Comparison of ENCODE assay signal across 8 cellular contexts in the genomic region with DNA sequence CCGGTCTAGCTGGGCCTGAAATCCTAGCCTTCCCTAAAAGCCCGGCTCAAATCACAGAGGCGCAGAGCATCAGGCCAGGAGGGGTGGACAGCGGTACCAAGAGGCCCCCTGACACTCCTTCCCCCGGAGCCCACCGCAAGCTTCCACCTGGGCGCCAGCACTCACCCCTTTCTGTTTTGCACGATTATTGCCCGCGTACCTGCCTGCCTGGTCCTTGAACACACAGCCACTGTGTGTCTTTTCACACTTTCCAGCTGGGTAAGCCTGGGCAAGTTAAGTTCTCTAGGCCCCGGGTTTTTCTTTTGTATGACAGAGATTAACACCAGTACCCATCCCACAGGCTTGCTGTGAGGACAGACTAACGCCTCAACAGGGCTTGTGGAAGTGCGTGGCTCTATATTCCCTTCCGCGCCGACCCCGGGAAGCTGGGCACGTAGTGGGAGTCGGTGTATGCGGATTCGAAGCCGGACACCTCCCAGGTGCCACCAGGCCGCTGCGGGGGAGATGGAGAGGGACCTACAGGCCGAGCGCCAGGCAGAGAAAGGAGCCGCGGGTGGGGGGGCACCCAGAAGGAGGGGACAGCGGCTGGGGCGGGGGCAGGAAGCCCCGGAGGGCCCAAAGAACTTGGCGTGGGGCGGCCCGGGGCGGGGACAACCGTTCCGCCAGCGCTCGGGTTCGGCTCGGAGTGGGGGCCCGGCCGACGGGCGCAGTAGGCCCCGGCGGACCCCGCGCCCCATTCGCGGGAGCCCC. TPM values are rescaled to one million over a fixed set of nuclear protein-coding genes. Genes with fewer than 3 reads are reported as not detected.
DNase-seq lines count a peak whose midpoint lies in the region; ATAC-seq and TF ChIP-seq lines count a peak whose summit lies in the region.

No MANE protein-coding gene starts in this region.

- H3K9me3 ChIP-seq in SU-DHL-6 (ENCODE audit: insufficient read depth, low read length): no peaks in the 10 kb centered on the region
- H3K9me3 ChIP-seq in hepatocyte (ENCODE audit: low read depth): no peaks in the 10 kb centered on the region

- H3K79me2 ChIP-seq in SU-DHL-6 (ENCODE audit: insufficient read depth, low read length): peaks cover 14% of the 10 kb centered on the region; the same call in 1 of the 2 replicates
- H3K79me2 ChIP-seq in hepatocyte: peaks cover 26% of the 10 kb centered on the region

- H3K4me1 ChIP-seq in hepatocyte (ENCODE audit: insufficient read depth): peaks cover 13% of the 10 kb centered on the region

- H4K20me1 ChIP-seq in SU-DHL-6 (ENCODE audit: low read depth, low read length) (no peaks in the 10 kb centered on the region), hepatocyte (ENCODE audit: insufficient read depth, poor library complexity, severe bottlenecking) (peaks cover 17% of the 10 kb centered on the region)

- 0 out of 2 replicates have a peak, but pooled peaks cover 3% of the 10 kb centered on the region for H3F3A ChIP-seq in SU-DHL-6 (ENCODE audit: insufficient read depth)

- H3K4me3 ChIP-seq in AG04449 (ENCODE audit: low read depth, low read length): peak overlapping the region; percentile 73
- H3K4me3 ChIP-seq in SU-DHL-6 (ENCODE audit: insufficient read depth, low read length, poor library complexity, severe bottlenecking): peak overlapping the region; percentile 67
- H3K4me3 ChIP-seq in hepatocyte: peak overlapping the region; percentile 96
- peak overlapping the region; percentile 76 for H3K4me3 ChIP-seq in skeletal muscle cell (ENCODE audit: low read depth, low read length)

- H3K27me3 ChIP-seq in SU-DHL-6 (ENCODE audit: low read length): no peaks in the 10 kb centered on the region
- H3K27me3 ChIP-seq in hepatocyte: peaks cover 4% of the 10 kb centered on the region

- H2AFZ ChIP-seq in SU-DHL-6 (ENCODE audit: low read depth, low read length, severe bottlenecking) (peak overlapping the region; percentile 10), hepatocyte (peak overlapping the region; percentile 78)

- peak overlapping the region; percentile 65 for H3K9ac ChIP-seq in SU-DHL-6 (ENCODE audit: low read length)

- POLR2A ChIA-PET in AG04449 (lab: Yijun Ruan, JAX): interaction anchor here (1.1 kb wide), 1 partner anchor 126 kb away, joined by 4 read pairs; no protein-coding TSS in a partner anchor

- CTCF ChIA-PET in AG04449 (lab: Yijun Ruan, JAX): interaction anchor here (0.8 to 2.2 kb wide), 5 partner anchors 10 to 185 kb away, joined by 3 to 11 read pairs (median 6); no protein-coding TSS in a partner anchor

- H3K9me2 ChIP-seq in SU-DHL-6 (replicated peaks; ENCODE audit: insufficient read depth, low read length) (no peaks in the 10 kb centered on the region), hepatocyte (replicated peaks; ENCODE audit: insufficient read depth) (no peaks in the 10 kb centered on the region)

- WGBS in hepatocyte (ENCODE audit: low lambda C conversion rate, missing lambda C conversion rate): 5% methylated on average over 27 of the region's 51 CpGs

- TF ChIP-seq CTCF in AG04449 (IDR thresholded peaks at IDR 0.05; ENCODE audit: insufficient read depth, low read length, missing control alignments) (no peak), SU-DHL-6 (IDR thresholded peaks at IDR 0.05; ENCODE audit: insufficient read depth, low read length, poor library complexity, severe bottlenecking) (no peak), hepatocyte (IDR thresholded peaks at IDR 0.05; ENCODE audit: poor library complexity) (no peak)

- DNase-seq in AG04449 (ENCODE audit: low read depth, low spot score) (no peak), amniotic epithelial cell (ENCODE audit: low read depth) (peak; percentile 18), hepatocyte (ENCODE audit: low spot score) (peak; percentile 65), skeletal muscle cell (ENCODE audit: low read depth) (no peak), hippocampal formation (lab: John Stamatoyannopoulos, UW) (no peak)

- H3K27ac ChIP-seq in SU-DHL-6 (ENCODE audit: low read depth, low read length) (peak overlapping the region; percentile 0; the same call in 1 of the 2 replicates), hepatocyte (peak overlapping the region; percentile 88)

- H3K36me3 ChIP-seq in SU-DHL-6 (ENCODE audit: low read length) (no peaks in the 10 kb centered on the region), hepatocyte (replicated peaks; ENCODE audit: insufficient read depth, low read depth) (no peaks in the 10 kb centered on the region)

- H3K4me2 ChIP-seq in SU-DHL-6 (ENCODE audit: low read depth, low read length, poor library complexity, severe bottlenecking): peak overlapping the region; percentile 72
- peak overlapping the region; percentile 99 for H3K4me2 ChIP-seq in hepatocyte

- ATAC-seq in GM18868 (IDR thresholded peaks at IDR 0.05; ENCODE audit: unreplicated experiment) (peak; percentile 27), HG03159 (IDR thresholded peaks at IDR 0.05; ENCODE audit: unreplicated experiment) (peak; percentile 32)

RNA-seq across cellular contexts. Expression of a gene that starts 0.8 kb away (rescaled TPM):
- total RNA-seq in hepatocyte: 12.2 and 15.4 TPM in 2 replicates
- polyA plus RNA-seq in hepatocyte: 15.2 and 15.6 TPM in 2 replicates

RNA-seq across cellular contexts. Expression of a gene that starts 36.0 kb away (rescaled TPM):
- 4.3 and 5.6 TPM in 2 replicates for total RNA-seq in hepatocyte
- polyA plus RNA-seq in hepatocyte: 13.9 and 14.8 TPM in 2 replicates

Comparison
In these comparisons a context has a peak if more than half of its experiments do, and no peak if none do; other contexts are left out.
1. DNase-seq: peak in amniotic epithelial cell (single experiment) and hepatocyte (single experiment); none in AG04449 (single experiment), skeletal muscle cell (single experiment) and hippocampal formation (0 of 2).
2. Peak in every context shown above with its lines, with median percentiles within 50 percentile points of each other: H3K4me3 ChIP-seq.